In the genomic region with DNA sequence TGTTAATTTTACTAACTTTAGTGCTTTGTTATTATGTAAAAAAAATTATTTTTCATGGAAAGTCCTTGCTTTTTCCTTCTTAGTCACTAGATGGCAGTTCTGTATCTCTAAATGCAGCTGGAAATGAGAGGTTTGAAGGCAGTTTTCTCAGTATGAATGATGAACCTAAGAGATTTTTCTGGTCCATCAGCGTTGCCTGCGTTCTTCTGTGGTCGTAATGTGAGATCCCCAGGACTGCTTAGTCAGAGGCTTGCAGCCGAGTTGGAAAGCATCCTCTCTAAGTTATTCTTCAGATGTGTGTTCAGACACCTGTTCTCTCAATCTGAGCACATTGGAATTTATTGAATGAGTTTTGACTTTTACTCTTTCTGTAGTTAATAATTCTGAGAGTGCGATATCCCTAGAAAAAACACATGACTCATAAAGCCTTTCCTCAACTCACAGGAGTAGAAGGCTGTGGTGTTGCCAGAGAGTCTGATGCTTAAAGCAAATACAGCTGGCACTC, we compare ENCODE assay signal across 9 cellular contexts.
DNase-seq lines count a peak whose midpoint lies in the region; ATAC-seq and TF ChIP-seq lines count a peak whose summit lies in the region.
"Had no signal": no experiment of that assay in that cellular context is flagged by ENCODE, and none has a peak within 500 bp of the region (broad histone marks: within the 10 kb centered on the region; RNA-seq: fewer than 3 reads in every experiment).

No MANE protein-coding gene starts in this region.

- no peaks in the 10 kb centered on the region for H4K20me1 ChIP-seq in KMS-11 (ENCODE audit: insufficient read depth)

- H3K4me1 ChIP-seq in KMS-11 (ENCODE audit: low read depth, poor library complexity, severe bottlenecking): peaks cover 14% of the 10 kb centered on the region
- peaks cover 0 to 20% (median 0%) of the 10 kb centered on the region in 3 donors for H3K4me1 ChIP-seq in gastroesophageal sphincter
- H3K4me1 ChIP-seq in tibial nerve: no peaks in the 10 kb centered on the region

- H3K4me3 Mint-ChIP-seq in stimulated activated naive CD8-positive, alpha-beta T cell treated with anti-CD3 and anti-CD28 coated beads, Interleukin-15, amount 100 ng/mL, for 72 hours: no peak overlapping the region
- no peak overlapping the region for H3K4me3 Mint-ChIP-seq in naive thymus-derived CD8-positive, alpha-beta T cell

- H3K36me3 ChIP-seq in KMS-11 (ENCODE audit: insufficient read depth) (no peaks in the 10 kb centered on the region), gastroesophageal sphincter (no peaks in the 10 kb centered on the region), tibial nerve (no peaks in the 10 kb centered on the region)

- H3K4me3 ChIP-seq in KMS-11 (IDR thresholded peaks at IDR 0.05; ENCODE audit: insufficient read depth, low read depth, low read length): no peak overlapping the region
- no peak overlapping the region for H3K4me3 ChIP-seq in gastroesophageal sphincter
- H3K4me3 ChIP-seq in tibial nerve: no peak overlapping the region
- H3K4me3 ChIP-seq: SK-N-MC had no signal

- TF ChIP-seq EP300 in gastroesophageal sphincter (IDR thresholded peaks at IDR 0.05) (no peak), tibial nerve (IDR thresholded peaks at IDR 0.05) (no peak)

- H3K4me1 Mint-ChIP-seq in stimulated activated naive CD8-positive, alpha-beta T cell treated with anti-CD3 and anti-CD28 coated beads, Interleukin-15, amount 100 ng/mL, for 72 hours: peaks cover 5% of the 10 kb centered on the region
- peaks cover 0 to 6% (median 2%) of the 10 kb centered on the region in 4 donors for H3K4me1 Mint-ChIP-seq in naive thymus-derived CD8-positive, alpha-beta T cell

- H3K9me3 ChIP-seq in gastroesophageal sphincter (no peaks in the 10 kb centered on the region), tibial nerve (no peaks in the 10 kb centered on the region)

- no peak overlapping the region for H2AFZ ChIP-seq in KMS-11 (ENCODE audit: low read depth)

- no peak overlapping the region for H3K9ac ChIP-seq in KMS-11

- DNase-seq in Daoy (ENCODE audit: low read depth): peak; percentile 76
- DNase-seq in SHP77 (lab: John Stamatoyannopoulos, UW): peak; percentile 61 to 77
- DNase-seq in tibial nerve (ENCODE audit: low spot score in 2 of 2): peak in 1 of 2 donors; percentile 23
- no peak for DNase-seq in stimulated activated naive CD8-positive, alpha-beta T cell treated with anti-CD3 and anti-CD28 coated beads, Interleukin-15, amount 100 ng/mL, for 72 hours
- no peak for DNase-seq in activated CD8-positive, alpha-beta memory T cell treated with anti-CD3 and anti-CD28 coated beads, Interleukin-2, amount 50 U/mL, for 48 hours
- no peak for DNase-seq in naive thymus-derived CD8-positive, alpha-beta T cell

- H3K27ac Mint-ChIP-seq in stimulated activated naive CD8-positive, alpha-beta T cell treated with anti-CD3 and anti-CD28 coated beads, Interleukin-15, amount 100 ng/mL, for 72 hours: no peak overlapping the region
- H3K27ac Mint-ChIP-seq in naive thymus-derived CD8-positive, alpha-beta T cell: no peak overlapping the region

- H3K36me3 Mint-ChIP-seq in naive thymus-derived CD8-positive, alpha-beta T cell: no peaks in the 10 kb centered on the region

- no peak for ATAC-seq in gastroesophageal sphincter
- ATAC-seq in stimulated activated naive CD8-positive, alpha-beta T cell treated with anti-CD3 and anti-CD28 coated beads, Interleukin-15, amount 100 ng/mL, for 72 hours: no peak
- ATAC-seq in naive thymus-derived CD8-positive, alpha-beta T cell: no peak

- H3K27ac ChIP-seq in KMS-11: no peak overlapping the region
- H3K27ac ChIP-seq in gastroesophageal sphincter: no peak overlapping the region
- no peak overlapping the region for H3K27ac ChIP-seq in tibial nerve
- H3K27ac ChIP-seq: SK-N-MC had no signal

- H3K27me3 ChIP-seq in KMS-11 (ENCODE audit: insufficient read depth, low read depth) (no peaks in the 10 kb centered on the region), gastroesophageal sphincter (peaks cover 4% of the 10 kb centered on the region), tibial nerve (no peaks in the 10 kb centered on the region)

- TF ChIP-seq POLR2A in gastroesophageal sphincter (IDR thresholded peaks at IDR 0.05) (no peak), tibial nerve (IDR thresholded peaks at IDR 0.05) (no peak)

- H3K9me3 Mint-ChIP-seq in stimulated activated naive CD8-positive, alpha-beta T cell treated with anti-CD3 and anti-CD28 coated beads, Interleukin-15, amount 100 ng/mL, for 72 hours: no peaks in the 10 kb centered on the region
- peaks cover 0 to 4% (median 0%) of the 10 kb centered on the region in 9 donors for H3K9me3 Mint-ChIP-seq in naive thymus-derived CD8-positive, alpha-beta T cell

- H3K79me2 ChIP-seq in KMS-11 (ENCODE audit: insufficient read depth, low read depth): no peaks in the 10 kb centered on the region

- H3K4me2 ChIP-seq in KMS-11: peak overlapping the region; percentile 33; the same call in 1 of the 2 replicates

- peaks cover 17% of the 10 kb centered on the region for H3K27me3 Mint-ChIP-seq in stimulated activated naive CD8-positive, alpha-beta T cell treated with anti-CD3 and anti-CD28 coated beads, Interleukin-15, amount 100 ng/mL, for 72 hours
- H3K27me3 Mint-ChIP-seq in naive thymus-derived CD8-positive, alpha-beta T cell: peaks cover 14 to 26% (median 19%) of the 10 kb centered on the region in 5 donors

- TF ChIP-seq CTCF in KMS-11 (conservative IDR thresholded peaks at IDR 0.05; ENCODE audit: low read depth, low read length): peak; percentile 80
- peak; percentile 28 to 60 (median 46) for TF ChIP-seq CTCF in gastroesophageal sphincter (IDR thresholded peaks at IDR 0.05)
- peak in 4 of 5 experiments; percentile 15 to 44 (median 40) for TF ChIP-seq CTCF in tibial nerve (IDR thresholded peaks at IDR 0.05)

- POLR2A ChIA-PET in naive thymus-derived CD8-positive, alpha-beta T cell (lab: Charles Lee): no interaction called here

- WGBS in gastroesophageal sphincter (ENCODE audit: low coverage in 1 of 2), 2 donors: 4 to 13% methylated on average over 5 of the region's 5 CpGs
- WGBS in tibial nerve, 2 donors: 4 to 14% methylated on average over 5 of the region's 5 CpGs

Comparison
In these comparisons a context has a peak if more than half of its experiments do, and no peak if none do; other contexts are left out.
1. DNase-seq: peak in Daoy (single experiment) and SHP77 (2 of 2); none in stimulated activated naive CD8-positive, alpha-beta T cell treated with anti-CD3 and anti-CD28 coated beads, Interleukin-15, amount 100 ng/mL, for 72 hours (0 of 2), activated CD8-positive, alpha-beta memory T cell treated with anti-CD3 and anti-CD28 coated beads, Interleukin-2, amount 50 U/mL, for 48 hours (single experiment) and naive thymus-derived CD8-positive, alpha-beta T cell (0 of 10).
2. Peak in every context shown above with its lines, with median percentiles within 50 percentile points of each other: CTCF ChIP-seq.